Comparison of ENCODE assay signal across 8 cellular contexts in the genomic region with DNA sequence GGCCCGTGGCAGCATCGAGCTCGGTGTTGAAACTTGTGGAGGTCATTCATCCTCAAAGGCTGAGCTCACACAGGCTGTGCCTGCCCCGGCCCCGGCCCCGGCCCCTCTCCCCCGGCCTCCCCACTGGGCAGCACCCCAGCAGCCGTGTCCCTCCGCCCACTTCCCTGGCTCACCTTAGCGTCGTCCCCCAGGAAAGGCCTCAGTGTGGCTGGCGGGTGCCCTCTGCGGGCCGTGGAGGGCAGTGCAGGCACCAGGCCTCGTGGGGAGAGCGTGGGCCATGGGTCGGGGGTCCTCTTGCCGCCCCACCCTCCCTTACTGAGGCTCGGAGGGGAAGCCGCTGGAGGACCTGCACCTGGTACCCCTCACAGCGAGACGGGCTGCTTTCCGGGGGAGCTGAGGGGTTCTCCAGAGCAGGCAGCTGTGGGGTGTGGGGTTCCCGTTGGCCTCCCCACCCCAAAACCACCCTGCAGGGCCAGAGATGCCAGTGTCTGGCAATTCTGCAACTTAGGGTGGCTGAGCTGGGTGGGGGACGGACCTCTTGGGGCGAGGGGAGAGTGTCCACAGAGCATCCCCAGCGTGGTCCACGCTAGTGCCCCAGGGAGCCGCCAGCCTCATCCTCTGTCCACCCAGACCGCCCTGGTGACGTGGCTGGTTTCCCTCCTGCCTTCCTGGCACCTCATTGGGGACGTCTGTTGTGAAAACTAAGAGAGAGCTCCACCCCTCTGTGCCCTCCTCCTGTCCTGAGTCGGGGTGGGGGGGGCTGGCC.
A peak's percentile ranks its signal among the peaks of the same experiment; 100 is the strongest.
DNase-seq lines count a peak whose midpoint lies in the region; ATAC-seq and TF ChIP-seq lines count a peak whose summit lies in the region.

No MANE protein-coding gene starts in this region.

- peak; percentile 87 for TF ChIP-seq CTCF in GM10248 (IDR thresholded peaks at IDR 0.05; ENCODE audit: control extremely low read depth, extremely low read depth, low read depth, missing control alignments)

- POLR2A ChIA-PET in GM10248 (lab: Yijun Ruan, JAX) = no interaction called here

- CTCF ChIA-PET in GM10248 (lab: Yijun Ruan, JAX) = interaction anchor here (0.6 to 3.0 kb wide), 11 partner anchors 9 to 257 kb away, joined by 3 to 17 read pairs (median 5); no protein-coding TSS in a partner anchor

- DNase-seq in GM10248 (ENCODE audit: extremely low spot score) (peak; percentile 83), T follicular helper cell (ENCODE audit: low read depth) (peak; percentile 31), astrocyte of the hippocampus (ENCODE audit: low read depth, low spot score) (peak; percentile 45), inferior parietal cortex (ENCODE audit: extremely low spot score) (peak; percentile 48), dedifferentiated amniotic fluid mesenchymal stem cell (ENCODE audit: extremely low spot score) (no peak)
- peak; percentile 59 for DNase-seq in stimulated activated CD4-positive, alpha-beta T cell treated with anti-CD3 and anti-CD28 coated beads, Interleukin-4, amount 100 ng/mL, for 1 hour

- ATAC-seq in HG02623 (IDR thresholded peaks at IDR 0.05; ENCODE audit: unreplicated experiment) (peak; percentile 62), GM19023 (IDR thresholded peaks at IDR 0.05; ENCODE audit: unreplicated experiment) (no peak)
